ENCODE assay signal across 32 cellular contexts in genomic region chr12:45125997-45126396, GRCh38.
"Had no signal": no experiment of that assay in that cellular context is flagged by ENCODE, and none has a peak within 500 bp of the region (broad histone marks: within the 10 kb centered on the region; RNA-seq: fewer than 3 reads in every experiment).

No MANE protein-coding gene starts in this region.

- H3K36me3 ChIP-seq: ascending aorta, SJSA1 had no signal

- H3K4me3 Mint-ChIP-seq: activated CD4-positive, alpha-beta T cell treated with anti-CD3 and anti-CD28 coated beads, Interleukin-2, amount 10 ng/mL, durations not matched to agents 7 days and 5 days; activated CD8-positive, alpha-beta T cell treated with anti-CD3 and anti-CD28 coated beads, Interleukin-2, amount 10 ng/mL, durations not matched to agents 7 days and 5 days; activated naive CD4-positive, alpha-beta T cell treated with anti-CD3 and anti-CD28 coated beads, Interleukin-2, amount 50 U/mL, for 24 hours; activated naive CD8-positive, alpha-beta T cell treated with anti-CD3 and anti-CD28 coated beads, Interleukin-2, amount 10 ng/mL, durations not matched to agents 7 days and 5 days; activated T-cell treated with anti-CD3 and anti-CD28 coated beads, Interleukin-2, amount 50 U/mL, for 24 hours; T-helper 1 cell treated with Interleukin-12 subunit alpha and Interleukin-12 subunit beta and Interleukin-4 antibody, amounts not matched to agents 30 μg/mL and 1 μg/mL, for 36 hours; T-helper 2 cell treated with Interferon-gamma antibody and Interleukin-4, amounts not matched to agents 5 μg/mL and 100 μg/mL, for 36 hours had no signal

- H3K4me1 ChIP-seq: ascending aorta, SJSA1 had no signal

- FAIRE-seq: TTC549 had no signal

- H3K27me3 ChIP-seq: ascending aorta, SJSA1 had no signal

- DNase-seq: activated CD4-positive, alpha-beta T cell treated with anti-CD3 and anti-CD28 coated beads, Interleukin-2, amount 10 ng/mL, durations not matched to agents 7 days and 5 days; activated CD4-positive, alpha-beta T cell treated with anti-CD3 and anti-CD28 coated beads, Interleukin-2, amount 50 U/mL, for 48 hours; activated CD8-positive, alpha-beta T cell treated with anti-CD3 and anti-CD28 coated beads, Interleukin-2, amount 10 ng/mL, durations not matched to agents 7 days and 5 days; activated gamma-delta T cell; activated naive CD4-positive, alpha-beta T cell treated with Interleukin-2 at 50 U/mL for 16 hours; activated naive CD8-positive, alpha-beta T cell treated with anti-CD3 and anti-CD28 coated beads, Interleukin-2, amount 10 ng/mL, durations not matched to agents 7 days and 5 days; activated T-cell treated with anti-CD3 and anti-CD28 coated beads, Interleukin-2, amount 50 U/mL, for 24 hours; Kasumi-1; KG1; MM.1S; MV-4-11; NCI-H1092; NCI-H1417; NCI-H146; NCI-H187; NCI-H2029 treated with DMSO at 0.1 percent for 48 hours; NCI-H2107; NCI-H2171; NCI-H510A; NCI-H526; NCI-H748 treated with DMSO at 0.1 percent for 48 hours; NK-92 treated with Interleukin-12 subunit alpha and Interleukin-12 subunit beta, amount 100 ng/mL, for 24 hours; SHP77 treated with DMSO at 0.1 percent for 48 hours; SK-N-SH had no signal

- H2AFZ ChIP-seq: PC-9 had no signal

- H3K4me3 ChIP-seq: ascending aorta, PC-9, SJSA1 had no signal

- H3K9me3 ChIP-seq: ascending aorta, SJSA1, SK-N-SH had no signal

- H3K9me2 ChIP-seq: SK-N-SH had no signal

- H3K9me3 Mint-ChIP-seq: activated CD4-positive, alpha-beta T cell treated with anti-CD3 and anti-CD28 coated beads, Interleukin-2, amount 10 ng/mL, durations not matched to agents 7 days and 5 days; activated naive CD4-positive, alpha-beta T cell treated with anti-CD3 and anti-CD28 coated beads, Interleukin-2, amount 50 U/mL, for 24 hours; activated naive CD8-positive, alpha-beta T cell treated with anti-CD3 and anti-CD28 coated beads, Interleukin-2, amount 10 ng/mL, durations not matched to agents 7 days and 5 days; activated T-cell treated with anti-CD3 and anti-CD28 coated beads, Interleukin-2, amount 50 U/mL, for 24 hours; activated T-helper 2 cell treated with anti-CD3 and anti-CD28 coated beads, Interferon-gamma antibody, Interleukin-2, Interleukin-4, amounts not matched to agents 10 μg/mL and 5 μg/mL and 100 μg/mL, durations not matched to agents 14 hours and 24 hours and 36 hours; T-helper 1 cell treated with Interleukin-12 subunit alpha and Interleukin-12 subunit beta and Interleukin-4 antibody, amounts not matched to agents 30 μg/mL and 1 μg/mL, for 36 hours; T-helper 2 cell treated with Interferon-gamma antibody and Interleukin-4, amounts not matched to agents 5 μg/mL and 100 μg/mL, for 36 hours had no signal

- H3K27ac ChIP-seq: ascending aorta, PC-9, SJSA1 had no signal

- H3K4me2 ChIP-seq: PC-9, SK-N-SH had no signal

- ATAC-seq: activated CD8-positive, alpha-beta T cell treated with anti-CD3 and anti-CD28 coated beads, Interleukin-2, amount 10 ng/mL, durations not matched to agents 7 days and 5 days had no signal

- H3K27ac Mint-ChIP-seq: activated CD4-positive, alpha-beta T cell treated with anti-CD3 and anti-CD28 coated beads, Interleukin-2, amount 10 ng/mL, durations not matched to agents 7 days and 5 days; activated CD8-positive, alpha-beta T cell treated with anti-CD3 and anti-CD28 coated beads, Interleukin-2, amount 10 ng/mL, durations not matched to agents 7 days and 5 days; activated naive CD4-positive, alpha-beta T cell treated with anti-CD3 and anti-CD28 coated beads, Interleukin-2, amount 50 U/mL, for 24 hours; activated naive CD8-positive, alpha-beta T cell treated with anti-CD3 and anti-CD28 coated beads, Interleukin-2, amount 10 ng/mL, durations not matched to agents 7 days and 5 days; activated T-cell treated with anti-CD3 and anti-CD28 coated beads, Interleukin-2, amount 50 U/mL, for 24 hours; activated T-helper 2 cell treated with anti-CD3 and anti-CD28 coated beads, Interferon-gamma antibody, Interleukin-2, Interleukin-4, amounts not matched to agents 10 μg/mL and 5 μg/mL and 100 μg/mL, durations not matched to agents 14 hours and 24 hours and 36 hours; T-helper 1 cell treated with Interleukin-12 subunit alpha and Interleukin-12 subunit beta and Interleukin-4 antibody, amounts not matched to agents 30 μg/mL and 1 μg/mL, for 36 hours; T-helper 2 cell treated with Interferon-gamma antibody and Interleukin-4, amounts not matched to agents 5 μg/mL and 100 μg/mL, for 36 hours had no signal

- H3K4me1 Mint-ChIP-seq: activated CD4-positive, alpha-beta T cell treated with anti-CD3 and anti-CD28 coated beads, Interleukin-2, amount 10 ng/mL, durations not matched to agents 7 days and 5 days; activated naive CD4-positive, alpha-beta T cell treated with anti-CD3 and anti-CD28 coated beads, Interleukin-2, amount 50 U/mL, for 24 hours had no signal

- H3K36me3 Mint-ChIP-seq: activated naive CD4-positive, alpha-beta T cell treated with anti-CD3 and anti-CD28 coated beads, Interleukin-2, amount 50 U/mL, for 24 hours; activated naive CD8-positive, alpha-beta T cell treated with anti-CD3 and anti-CD28 coated beads, Interleukin-2, amount 10 ng/mL, durations not matched to agents 7 days and 5 days had no signal

- H3K9ac ChIP-seq: SK-N-SH had no signal
